ENCODE assay signal across 8 cellular contexts in genomic region chr3:48636149-48636548, GRCh38. TPM values are rescaled to one million over a fixed set of nuclear protein-coding genes. Genes with fewer than 3 reads are reported as not detected.
A peak's percentile ranks its signal among the peaks of the same experiment; 100 is the strongest.
DNase-seq lines count a peak whose midpoint lies in the region; ATAC-seq, FAIRE-seq and TF ChIP-seq lines count a peak whose summit lies in the region.

No MANE protein-coding gene starts in this region.

- H3K9ac ChIP-seq in kidney (ENCODE audit: low read length in 2 of 2) = peak overlapping the region; percentile 29 to 78
- peak overlapping the region; percentile 75 to 87 for H3K9ac ChIP-seq in stomach smooth muscle (ENCODE audit: low read length in 2 of 2)

- intact Hi-C loops in kidney (cut with DNase I) = no loop called here

- DNase-seq in T-helper 1 cell (no peak), kidney (no peak), NCI-H2081 (lab: John Stamatoyannopoulos, UW) (no peak), NAMALWA (ENCODE audit: low spot score) (no peak)
- no peak for DNase-seq in activated naive CD8-positive, alpha-beta T cell treated with anti-CD3 and anti-CD28 coated beads, Interleukin-2, amount 50 U/mL, for 24 hours
- no peak for DNase-seq in stimulated activated CD4-positive, alpha-beta T cell treated with anti-CD3 and anti-CD28 coated beads, Interleukin-12 subunit alpha, Interleukin-12 subunit beta, amount 100 ng/mL, for 4 hours

- H3K27ac ChIP-seq in kidney (ENCODE audit: low read depth in 2 of 2, low read length in 2 of 2) (no peak overlapping the region), stomach smooth muscle (ENCODE audit: low read length) (peak overlapping the region; percentile 74)

- H3K4me3 ChIP-seq in kidney (ENCODE audit: low read length in 2 of 2) (peak overlapping the region; percentile 58 to 84), stomach smooth muscle (ENCODE audit: low read length in 2 of 2) (peak overlapping the region; percentile 86 to 87)

- TF ChIP-seq CTCF in kidney (IDR thresholded peaks at IDR 0.05; ENCODE audit: borderline replicate concordance, extremely low read depth, insufficient read depth) = no peak

- H3K9me3 ChIP-seq in kidney (ENCODE audit: control insufficient read depth in 1 of 2, low read length in 2 of 2) = no peaks in the 10 kb centered on the region
- no peaks in the 10 kb centered on the region for H3K9me3 ChIP-seq in stomach smooth muscle (ENCODE audit: control insufficient read depth in 2 of 2, low read length in 2 of 2)

- ATAC-seq in activated naive CD8-positive, alpha-beta T cell treated with anti-CD3 and anti-CD28 coated beads, Interleukin-2, amount 50 U/mL, for 24 hours = no peak

- no peak overlapping the region for H3K27ac Mint-ChIP-seq in T-helper 1 cell treated with Interleukin-12 subunit alpha and Interleukin-12 subunit beta and Interleukin-4 antibody, amounts not matched to agents 30 μg/mL and 1 μg/mL, for 36 hours
- H3K27ac Mint-ChIP-seq in activated naive CD8-positive, alpha-beta T cell treated with anti-CD3 and anti-CD28 coated beads, Interleukin-2, amount 50 U/mL, for 24 hours = no peak overlapping the region

- no peaks in the 10 kb centered on the region for H3K9me3 Mint-ChIP-seq in T-helper 1 cell treated with Interleukin-12 subunit alpha and Interleukin-12 subunit beta and Interleukin-4 antibody, amounts not matched to agents 30 μg/mL and 1 μg/mL, for 36 hours
- H3K9me3 Mint-ChIP-seq in activated naive CD8-positive, alpha-beta T cell treated with anti-CD3 and anti-CD28 coated beads, Interleukin-2, amount 50 U/mL, for 24 hours = no peaks in the 10 kb centered on the region

- H3K4me3 Mint-ChIP-seq in T-helper 1 cell treated with Interleukin-12 subunit alpha and Interleukin-12 subunit beta and Interleukin-4 antibody, amounts not matched to agents 30 μg/mL and 1 μg/mL, for 36 hours = peak overlapping the region; percentile 90
- peak overlapping the region; percentile 84 for H3K4me3 Mint-ChIP-seq in activated naive CD8-positive, alpha-beta T cell treated with anti-CD3 and anti-CD28 coated beads, Interleukin-2, amount 50 U/mL, for 24 hours

- no peak for FAIRE-seq in kidney (lab: Jason Lieb, UNC)

- H3K4me1 ChIP-seq in kidney (ENCODE audit: control insufficient read depth in 1 of 2, insufficient read depth in 1 of 2, low read depth in 1 of 2, low read length in 2 of 2) = peaks cover 5 to 21% of the 10 kb centered on the region in 2 donors
- H3K4me1 ChIP-seq in stomach smooth muscle (ENCODE audit: control insufficient read depth, insufficient read depth, low read length) = peaks cover 25% of the 10 kb centered on the region

- H3K27me3 Mint-ChIP-seq in T-helper 1 cell treated with Interleukin-12 subunit alpha and Interleukin-12 subunit beta and Interleukin-4 antibody, amounts not matched to agents 30 μg/mL and 1 μg/mL, for 36 hours (ENCODE audit: low read depth) = no peaks in the 10 kb centered on the region
- H3K27me3 Mint-ChIP-seq in activated naive CD8-positive, alpha-beta T cell treated with anti-CD3 and anti-CD28 coated beads, Interleukin-2, amount 50 U/mL, for 24 hours = no peaks in the 10 kb centered on the region

- H3K4me1 Mint-ChIP-seq in T-helper 1 cell treated with Interleukin-12 subunit alpha and Interleukin-12 subunit beta and Interleukin-4 antibody, amounts not matched to agents 30 μg/mL and 1 μg/mL, for 36 hours (ENCODE audit: low read depth) = peaks cover 12% of the 10 kb centered on the region
- H3K4me1 Mint-ChIP-seq in activated naive CD8-positive, alpha-beta T cell treated with anti-CD3 and anti-CD28 coated beads, Interleukin-2, amount 50 U/mL, for 24 hours = peaks cover 21% of the 10 kb centered on the region

- H3K27me3 ChIP-seq in stomach smooth muscle (ENCODE audit: control insufficient read depth in 1 of 2, insufficient read depth in 2 of 2, low read length in 2 of 2) = no peaks in the 10 kb centered on the region

- peaks cover 5 to 19% of the 10 kb centered on the region in 2 donors for H3K36me3 ChIP-seq in kidney (ENCODE audit: control insufficient read depth in 1 of 2, insufficient read depth in 2 of 2, low read length in 2 of 2)
- H3K36me3 ChIP-seq in stomach smooth muscle (ENCODE audit: control insufficient read depth in 2 of 2, insufficient read depth in 2 of 2, low read length in 2 of 2) = peaks cover 9 to 14% of the 10 kb centered on the region in 2 donors

- H3K36me3 Mint-ChIP-seq in T-helper 1 cell treated with Interleukin-12 subunit alpha and Interleukin-12 subunit beta and Interleukin-4 antibody, amounts not matched to agents 30 μg/mL and 1 μg/mL, for 36 hours (ENCODE audit: low read depth) = peaks cover 2% of the 10 kb centered on the region
- peaks cover 3% of the 10 kb centered on the region for H3K36me3 Mint-ChIP-seq in activated naive CD8-positive, alpha-beta T cell treated with anti-CD3 and anti-CD28 coated beads, Interleukin-2, amount 50 U/mL, for 24 hours (ENCODE audit: low read depth)

RNA-seq across cellular contexts. Expression of gene SLC26A6, which starts 0.9 kb away (rescaled TPM):
- 15.4 TPM for total RNA-seq in kidney
- polyA plus RNA-seq in kidney (ENCODE audit: insufficient read depth, low read depth, low replicate concordance) = 20.6 TPM

RNA-seq across cellular contexts. Expression of gene TMEM89, which starts 14.6 kb away (rescaled TPM):
- not detected for total RNA-seq in kidney
- polyA plus RNA-seq in kidney (ENCODE audit: insufficient read depth, low read depth, low replicate concordance) = not detected

RNA-seq across cellular contexts. Expression of gene CELSR3, which starts 26.5 kb away (rescaled TPM):
- total RNA-seq in kidney = 2.0 TPM
- 0.17 TPM for polyA plus RNA-seq in kidney (ENCODE audit: insufficient read depth, low read depth, low replicate concordance)

RNA-seq across cellular contexts. Expression of gene UQCRC1, which starts 26.7 kb away (rescaled TPM):
- total RNA-seq in kidney = 207 TPM
- polyA plus RNA-seq in kidney (ENCODE audit: insufficient read depth, low read depth, low replicate concordance) = 584 TPM

RNA-seq across cellular contexts. Expression of gene COL7A1, which starts 41.0 kb away (rescaled TPM):
- 13.1 TPM for total RNA-seq in kidney
- 14.4 TPM for polyA plus RNA-seq in kidney (ENCODE audit: insufficient read depth, low read depth, low replicate concordance)
